Comparison of ENCODE assay signal across 1 cellular context in the genomic region with DNA sequence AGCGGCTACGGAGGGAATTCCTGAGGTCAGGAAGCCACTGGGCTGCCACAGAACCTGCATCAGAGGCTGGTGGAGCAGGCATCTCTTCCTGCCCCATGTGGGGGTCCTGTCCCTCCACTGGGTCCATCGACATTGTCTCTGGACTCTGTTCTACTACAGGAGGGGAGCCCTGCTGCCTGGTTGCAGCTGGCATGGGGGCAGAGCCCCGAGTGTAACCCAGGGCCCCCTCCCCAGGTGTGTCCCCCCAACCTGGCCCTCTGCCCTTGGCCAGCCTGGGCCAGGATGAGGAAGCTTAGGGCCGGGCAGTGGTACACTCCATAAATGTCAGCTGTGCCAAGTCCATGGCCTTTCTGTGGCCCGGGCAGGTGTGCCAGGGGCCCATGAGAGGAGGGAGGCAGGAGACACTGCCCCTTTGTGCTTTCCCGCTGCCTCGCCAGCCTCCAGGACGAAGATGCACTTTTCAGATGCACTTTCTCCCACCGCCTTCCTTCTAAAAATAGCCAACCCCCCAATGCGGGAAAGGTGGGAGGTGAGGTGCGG.
TF ChIP-seq lines count a peak whose summit lies in the region.

No MANE protein-coding gene starts in this region.

TF ChIP-seq in A549, 52 proteins besides CTCF, POLR2A, EP300 and RAD21:
- TF ChIP-seq PBX3 (IDR thresholded peaks at IDR 0.05): no peak
- TF ChIP-seq ELK1 (IDR thresholded peaks at IDR 0.05; ENCODE audit: low read depth, low read length): no peak
- no peak for TF ChIP-seq CHD2 (IDR thresholded peaks at IDR 0.05; ENCODE audit: low read length, partially characterized antibody)
- no peak for TF ChIP-seq HOXB5 (CRISPR knock-in tag; IDR thresholded peaks at IDR 0.05)
- no peak for TF ChIP-seq CEBPB (IDR thresholded peaks at IDR 0.05)
- TF ChIP-seq NPAS2 (CRISPR knock-in tag; IDR thresholded peaks at IDR 0.05; ENCODE audit: borderline replicate concordance): no peak
- TF ChIP-seq BCL3 (IDR thresholded peaks at IDR 0.05): no peak
- TF ChIP-seq, protein P1, sequence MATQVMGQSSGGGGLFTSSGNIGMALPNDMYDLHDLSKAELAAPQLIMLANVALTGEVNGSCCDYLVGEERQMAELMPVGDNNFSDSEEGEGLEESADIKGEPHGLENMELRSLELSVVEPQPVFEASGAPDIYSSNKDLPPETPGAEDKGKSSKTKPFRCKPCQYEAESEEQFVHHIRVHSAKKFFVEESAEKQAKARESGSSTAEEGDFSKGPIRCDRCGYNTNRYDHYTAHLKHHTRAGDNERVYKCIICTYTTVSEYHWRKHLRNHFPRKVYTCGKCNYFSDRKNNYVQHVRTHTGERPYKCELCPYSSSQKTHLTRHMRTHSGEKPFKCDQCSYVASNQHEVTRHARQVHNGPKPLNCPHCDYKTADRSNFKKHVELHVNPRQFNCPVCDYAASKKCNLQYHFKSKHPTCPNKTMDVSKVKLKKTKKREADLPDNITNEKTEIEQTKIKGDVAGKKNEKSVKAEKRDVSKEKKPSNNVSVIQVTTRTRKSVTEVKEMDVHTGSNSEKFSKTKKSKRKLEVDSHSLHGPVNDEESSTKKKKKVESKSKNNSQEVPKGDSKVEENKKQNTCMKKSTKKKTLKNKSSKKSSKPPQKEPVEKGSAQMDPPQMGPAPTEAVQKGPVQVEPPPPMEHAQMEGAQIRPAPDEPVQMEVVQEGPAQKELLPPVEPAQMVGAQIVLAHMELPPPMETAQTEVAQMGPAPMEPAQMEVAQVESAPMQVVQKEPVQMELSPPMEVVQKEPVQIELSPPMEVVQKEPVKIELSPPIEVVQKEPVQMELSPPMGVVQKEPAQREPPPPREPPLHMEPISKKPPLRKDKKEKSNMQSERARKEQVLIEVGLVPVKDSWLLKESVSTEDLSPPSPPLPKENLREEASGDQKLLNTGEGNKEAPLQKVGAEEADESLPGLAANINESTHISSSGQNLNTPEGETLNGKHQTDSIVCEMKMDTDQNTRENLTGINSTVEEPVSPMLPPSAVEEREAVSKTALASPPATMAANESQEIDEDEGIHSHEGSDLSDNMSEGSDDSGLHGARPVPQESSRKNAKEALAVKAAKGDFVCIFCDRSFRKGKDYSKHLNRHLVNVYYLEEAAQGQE (IDR thresholded peaks at IDR 0.05): no peak
- TF ChIP-seq FOXS1 (CRISPR knock-in tag; IDR thresholded peaks at IDR 0.05): no peak
- TF ChIP-seq SREBF2 (IDR thresholded peaks at IDR 0.05): no peak
- no peak for TF ChIP-seq TP53 (CRISPR knock-in tag; IDR thresholded peaks at IDR 0.05)
- no peak for TF ChIP-seq RCOR1 (IDR thresholded peaks at IDR 0.05; ENCODE audit: low read depth, low read length)
- no peak for TF ChIP-seq E2F6 (IDR thresholded peaks at IDR 0.05; ENCODE audit: borderline replicate concordance, low read depth)
- TF ChIP-seq MAFK (IDR thresholded peaks at IDR 0.05; ENCODE audit: partially characterized antibody): no peak
- no peak for TF ChIP-seq HDAC2 (IDR thresholded peaks at IDR 0.05)
